7 cellular contexts compared by ENCODE assay signal in genomic region chr3:113698891-113699465, GRCh38. TPM values are rescaled to one million over a fixed set of nuclear protein-coding genes. Genes with fewer than 3 reads are reported as not detected.
A peak's percentile ranks its signal among the peaks of the same experiment; 100 is the strongest.
DNase-seq lines count a peak whose midpoint lies in the region; ATAC-seq and TF ChIP-seq lines count a peak whose summit lies in the region.

No MANE protein-coding gene starts in this region.

- no peaks in the 10 kb centered on the region for H3K9me3 ChIP-seq in right atrium auricular region

- H3K36me3 Mint-ChIP-seq in activated CD8-positive, alpha-beta T cell treated with anti-CD3 and anti-CD28 coated beads, Interleukin-2, amount 10 ng/mL, durations not matched to agents 7 days and 5 days (ENCODE audit: low read depth), result peaks cover 2% of the 10 kb centered on the region
- H3K36me3 Mint-ChIP-seq in stimulated activated memory B cell treated with anti-CD40 and anti-IgM and Interleukin-4, amounts not matched to agents 10 μg/mL and 1 μg/mL and 100 μg/mL, for 72 hours, result no peaks in the 10 kb centered on the region

- TF ChIP-seq CTCF in GM13977 (IDR thresholded peaks at IDR 0.05; ENCODE audit: extremely low read depth, insufficient read depth, missing control alignments) (no peak), right atrium auricular region (IDR thresholded peaks at IDR 0.05) (no peak)

- no peak for ATAC-seq in activated CD8-positive, alpha-beta T cell treated with anti-CD3 and anti-CD28 coated beads, Interleukin-2, amount 10 ng/mL, durations not matched to agents 7 days and 5 days
- no peak for ATAC-seq in stimulated activated memory B cell treated with anti-CD40 and anti-IgM and Interleukin-4, amounts not matched to agents 10 μg/mL and 1 μg/mL and 100 μg/mL, for 72 hours

- CTCF ChIA-PET in activated CD8-positive, alpha-beta T cell treated with anti-CD3 and anti-CD28 coated beads, Interleukin-2, amount 10 ng/mL, durations not matched to agents 7 days and 5 days (lab: Charles Lee), result interaction anchor here (0.6 to 3.1 kb wide), 5 partner anchors 10 to 158 kb away, joined by 3 to 13 read pairs (median 4); partner anchors contain the start of gene NAA50

- H3K27me3 ChIP-seq in right atrium auricular region, result no peaks in the 10 kb centered on the region

- H3K4me1 Mint-ChIP-seq in activated CD8-positive, alpha-beta T cell treated with anti-CD3 and anti-CD28 coated beads, Interleukin-2, amount 10 ng/mL, durations not matched to agents 7 days and 5 days (ENCODE audit: low read depth), result peaks cover 25% of the 10 kb centered on the region
- peaks cover 10% of the 10 kb centered on the region for H3K4me1 Mint-ChIP-seq in stimulated activated memory B cell treated with anti-CD40 and anti-IgM and Interleukin-4, amounts not matched to agents 10 μg/mL and 1 μg/mL and 100 μg/mL, for 72 hours

- DNase-seq in GM13977 (ENCODE audit: low spot score) (peak; percentile 45), right atrium auricular region (ENCODE audit: low spot score) (no peak), SW480 (ENCODE audit: low spot score) (no peak), NCI-H187 (lab: John Stamatoyannopoulos, UW) (no peak)
- peak; percentile 30 for DNase-seq in activated CD8-positive, alpha-beta T cell treated with anti-CD3 and anti-CD28 coated beads, Interleukin-2, amount 10 ng/mL, durations not matched to agents 7 days and 5 days
- no peak for DNase-seq in effector CD4-positive, alpha-beta T cell

- no peaks in the 10 kb centered on the region for H3K27me3 Mint-ChIP-seq in activated CD8-positive, alpha-beta T cell treated with anti-CD3 and anti-CD28 coated beads, Interleukin-2, amount 10 ng/mL, durations not matched to agents 7 days and 5 days (ENCODE audit: low read depth)
- no peaks in the 10 kb centered on the region for H3K27me3 Mint-ChIP-seq in stimulated activated memory B cell treated with anti-CD40 and anti-IgM and Interleukin-4, amounts not matched to agents 10 μg/mL and 1 μg/mL and 100 μg/mL, for 72 hours

- H3K4me3 ChIP-seq in right atrium auricular region, result peak overlapping the region; percentile 14 to 40

- H3K4me3 Mint-ChIP-seq in activated CD8-positive, alpha-beta T cell treated with anti-CD3 and anti-CD28 coated beads, Interleukin-2, amount 10 ng/mL, durations not matched to agents 7 days and 5 days, result peak overlapping the region; percentile 48
- peak overlapping the region; percentile 77 for H3K4me3 Mint-ChIP-seq in stimulated activated memory B cell treated with anti-CD40 and anti-IgM and Interleukin-4, amounts not matched to agents 10 μg/mL and 1 μg/mL and 100 μg/mL, for 72 hours

- H3K27ac Mint-ChIP-seq in activated CD8-positive, alpha-beta T cell treated with anti-CD3 and anti-CD28 coated beads, Interleukin-2, amount 10 ng/mL, durations not matched to agents 7 days and 5 days, result peak overlapping the region; percentile 65
- H3K27ac Mint-ChIP-seq in stimulated activated memory B cell treated with anti-CD40 and anti-IgM and Interleukin-4, amounts not matched to agents 10 μg/mL and 1 μg/mL and 100 μg/mL, for 72 hours, result no peak overlapping the region

- POLR2A ChIA-PET in activated CD8-positive, alpha-beta T cell treated with anti-CD3 and anti-CD28 coated beads, Interleukin-2, amount 10 ng/mL, durations not matched to agents 7 days and 5 days (lab: Charles Lee), result interaction anchor here (0.6 kb wide), 1 partner anchor 43 kb away, joined by 3 read pairs; no protein-coding TSS in a partner anchor

- in situ Hi-C loops in GM13977 (cut with MboI; ENCODE audit: low pct_unique_long_range_greater_than_20kb, low sequenced_read_pairs, unreplicated experiment), result no loop called here

- peaks cover 0 to 34% of the 10 kb centered on the region in 2 donors for H3K4me1 ChIP-seq in right atrium auricular region

- no peaks in the 10 kb centered on the region for H3K36me3 ChIP-seq in right atrium auricular region

- peak overlapping the region; percentile 17 to 100 for H3K27ac ChIP-seq in right atrium auricular region

- H3K9me3 Mint-ChIP-seq in activated CD8-positive, alpha-beta T cell treated with anti-CD3 and anti-CD28 coated beads, Interleukin-2, amount 10 ng/mL, durations not matched to agents 7 days and 5 days (ENCODE audit: insufficient read depth), result no peaks in the 10 kb centered on the region
- H3K9me3 Mint-ChIP-seq in stimulated activated memory B cell treated with anti-CD40 and anti-IgM and Interleukin-4, amounts not matched to agents 10 μg/mL and 1 μg/mL and 100 μg/mL, for 72 hours, result no peaks in the 10 kb centered on the region

RNA-seq across cellular contexts. Expression of gene USF3, which starts 2.5 kb away (rescaled TPM):
- 10 to 100 TPM; 16.3 to 18.0 TPM for total RNA-seq in activated CD8-positive, alpha-beta T cell treated with anti-CD3 and anti-CD28 coated beads, Interleukin-2, amount 10 ng/mL, durations not matched to agents 7 days and 5 days
- total RNA-seq in right atrium auricular region, result 10 to 100 TPM; 16.2 to 20.8 TPM

RNA-seq across cellular contexts. Expression of gene NAA50, which starts 47.1 kb away (rescaled TPM):
- 100 to 1,000 TPM; 108 to 116 TPM for total RNA-seq in activated CD8-positive, alpha-beta T cell treated with anti-CD3 and anti-CD28 coated beads, Interleukin-2, amount 10 ng/mL, durations not matched to agents 7 days and 5 days
- total RNA-seq in right atrium auricular region, result 10 to 100 TPM; 49.3 to 77.8 TPM

RNA-seq across cellular contexts. Expression of gene ATP6V1A, which starts 47.9 kb away (rescaled TPM):
- 10 to 100 TPM; 37.1 to 39.8 TPM for total RNA-seq in activated CD8-positive, alpha-beta T cell treated with anti-CD3 and anti-CD28 coated beads, Interleukin-2, amount 10 ng/mL, durations not matched to agents 7 days and 5 days
- 10 to 100 TPM; 19.1 to 21.7 TPM for total RNA-seq in right atrium auricular region

Comparison
In these comparisons a context has a peak if more than half of its experiments do, and no peak if none do; other contexts are left out.
1. DNase-seq: peak in GM13977 (single experiment) and activated CD8-positive, alpha-beta T cell treated with anti-CD3 and anti-CD28 coated beads, Interleukin-2, amount 10 ng/mL, durations not matched to agents 7 days and 5 days (single experiment); none in right atrium auricular region (single experiment), SW480 (single experiment), effector CD4-positive, alpha-beta T cell (single experiment) and NCI-H187 (0 of 2).